ENCODE assay signal across 28 cellular contexts in genomic region chr16:73277066-73277465, GRCh38.
"Had no signal": no experiment of that assay in that cellular context is flagged by ENCODE, and none has a peak within 500 bp of the region (broad histone marks: within the 10 kb centered on the region; RNA-seq: fewer than 3 reads in every experiment).

No MANE protein-coding gene starts in this region.

- DNase-seq: stimulated activated CD4-positive, alpha-beta T cell treated with anti-CD3 and anti-CD28 coated beads, Interleukin-2, amount 100 ng/mL, for 48 hours; stimulated activated CD4-positive, alpha-beta T cell treated with anti-CD3 and anti-CD28 coated beads, Interleukin-4, amount 100 ng/mL, for 1 hour; stimulated activated CD4-positive, alpha-beta T cell treated with anti-CD3 and anti-CD28 coated beads, Interleukin-4, amount 100 ng/mL, for 24 hours; stimulated activated CD4-positive, alpha-beta T cell treated with anti-CD3 and anti-CD28 coated beads, Interleukin-4, amount 100 ng/mL, for 4 hours; stimulated activated CD8-positive, alpha-beta memory T cell treated with anti-CD3 and anti-CD28 coated beads, Interleukin-4, amount 100 ng/mL, for 48 hours; stimulated activated naive B cell treated with anti-CD40 and anti-IgM and Interleukin-4, amounts not matched to agents 10 μg/mL and 1 μg/mL and 100 μg/mL, for 72 hours; stimulated activated naive CD4-positive, alpha-beta T cell; stimulated activated naive CD4-positive, alpha-beta T cell treated with Interleukin-2 at 50 U/mL for 16 hours; stimulated activated naive CD8-positive, alpha-beta T cell treated with anti-CD3 and anti-CD28 coated beads, Interleukin-15, amount 100 ng/mL, for 72 hours; stimulated activated naive CD8-positive, alpha-beta T cell treated with anti-CD3 and anti-CD28 coated beads, Interleukin-15, Interleukin-2, amounts not matched to agents 100 U/mL and 50 U/mL, for 24 hours; stomach; substantia nigra; testis; thyroid gland; tibial artery; transverse colon; trophoblast cell; upper lobe of left lung; upper lobe of right lung; uterus had no signal

- H3K4me3 ChIP-seq: stomach, suprapubic skin, testis, thoracic aorta, thyroid gland, tibial artery, tibial nerve, transverse colon, upper lobe of left lung, upper lobe of right lung, uterus, vagina had no signal

- H3K27ac ChIP-seq: stomach, suprapubic skin, testis, thoracic aorta, thyroid gland, tibial artery, tibial nerve, transverse colon, upper lobe of left lung, upper lobe of right lung, uterus, vagina had no signal

- H3K4me1 Mint-ChIP-seq: stimulated activated effector memory CD8-positive, alpha-beta T cell treated with anti-CD3 and anti-CD28 coated beads, Interleukin-12 subunit alpha, Interleukin-12 subunit beta, amount 100 ng/mL, for 72 hours; stimulated activated memory B cell treated with anti-CD40 and anti-IgM and Interleukin-4, amounts not matched to agents 10 μg/mL and 1 μg/mL and 100 μg/mL, for 72 hours; stimulated activated naive CD8-positive, alpha-beta T cell treated with anti-CD3 and anti-CD28 coated beads, Interleukin-15, amount 100 ng/mL, for 72 hours had no signal

- H3K9me3 Mint-ChIP-seq: type B pancreatic cell had no signal

- H3K9me3 ChIP-seq: stomach, suprapubic skin, testis, thoracic aorta, thyroid gland, tibial artery, tibial nerve, transverse colon, upper lobe of left lung, upper lobe of right lung, uterus, vagina had no signal

- H3K4me3 Mint-ChIP-seq: stimulated activated effector memory CD8-positive, alpha-beta T cell treated with anti-CD3 and anti-CD28 coated beads, Interleukin-12 subunit alpha, Interleukin-12 subunit beta, amount 100 ng/mL, for 72 hours; stimulated activated memory B cell treated with anti-CD40 and anti-IgM and Interleukin-4, amounts not matched to agents 10 μg/mL and 1 μg/mL and 100 μg/mL, for 72 hours; stimulated activated naive B cell treated with anti-CD40 and anti-IgM and Interleukin-4, amounts not matched to agents 10 μg/mL and 1 μg/mL and 100 μg/mL, for 72 hours; stimulated activated naive CD8-positive, alpha-beta T cell treated with anti-CD3 and anti-CD28 coated beads, Interleukin-15, amount 100 ng/mL, for 72 hours; stimulated activated naive CD8-positive, alpha-beta T cell treated with anti-CD3 and anti-CD28 coated beads, Interleukin-15, Interleukin-2, amounts not matched to agents 100 ng/mL and 50 ng/mL, for 24 hours; type B pancreatic cell had no signal

- H3K27me3 ChIP-seq: stomach, suprapubic skin, testis, thyroid gland, tibial artery, tibial nerve, transverse colon, upper lobe of left lung, upper lobe of right lung, uterus, vagina had no signal

- H3K36me3 ChIP-seq: stomach, suprapubic skin, thoracic aorta, thyroid gland, tibial artery, tibial nerve, transverse colon, upper lobe of left lung, upper lobe of right lung, uterus, vagina had no signal

- H3K27ac Mint-ChIP-seq: stimulated activated effector memory CD8-positive, alpha-beta T cell treated with anti-CD3 and anti-CD28 coated beads, Interleukin-12 subunit alpha, Interleukin-12 subunit beta, amount 100 ng/mL, for 72 hours; stimulated activated memory B cell treated with anti-CD40 and anti-IgM and Interleukin-4, amounts not matched to agents 10 μg/mL and 1 μg/mL and 100 μg/mL, for 72 hours; stimulated activated naive B cell treated with anti-CD40 and anti-IgM and Interleukin-4, amounts not matched to agents 10 μg/mL and 1 μg/mL and 100 μg/mL, for 72 hours; stimulated activated naive CD8-positive, alpha-beta T cell treated with anti-CD3 and anti-CD28 coated beads, Interleukin-15, amount 100 ng/mL, for 72 hours; stimulated activated naive CD8-positive, alpha-beta T cell treated with anti-CD3 and anti-CD28 coated beads, Interleukin-15, Interleukin-2, amounts not matched to agents 100 ng/mL and 50 ng/mL, for 24 hours; type B pancreatic cell had no signal

- H3K27me3 Mint-ChIP-seq: stimulated activated memory B cell treated with anti-CD40 and anti-IgM and Interleukin-4, amounts not matched to agents 10 μg/mL and 1 μg/mL and 100 μg/mL, for 72 hours; stimulated activated naive CD8-positive, alpha-beta T cell treated with anti-CD3 and anti-CD28 coated beads, Interleukin-15, Interleukin-2, amounts not matched to agents 100 ng/mL and 50 ng/mL, for 24 hours had no signal

- H3K4me1 ChIP-seq: stomach, suprapubic skin, testis, thyroid gland, tibial artery, tibial nerve, upper lobe of left lung, upper lobe of right lung, uterus, vagina had no signal

- H3K36me3 Mint-ChIP-seq: stimulated activated effector memory CD8-positive, alpha-beta T cell treated with anti-CD3 and anti-CD28 coated beads, Interleukin-12 subunit alpha, Interleukin-12 subunit beta, amount 100 ng/mL, for 72 hours; stimulated activated memory B cell treated with anti-CD40 and anti-IgM and Interleukin-4, amounts not matched to agents 10 μg/mL and 1 μg/mL and 100 μg/mL, for 72 hours; stimulated activated naive B cell treated with anti-CD40 and anti-IgM and Interleukin-4, amounts not matched to agents 10 μg/mL and 1 μg/mL and 100 μg/mL, for 72 hours; type B pancreatic cell had no signal
